1 cellular context compared by ENCODE assay signal in genomic region chr18:24271381-24272331, GRCh38.
TF ChIP-seq lines count a peak whose summit lies in the region.

No MANE protein-coding gene starts in this region.

TF ChIP-seq in HCT116, 20 proteins besides CTCF, POLR2A, EP300 and RAD21 (continued from another document):
- TF ChIP-seq FOSL1 (IDR thresholded peaks at IDR 0.05; ENCODE audit: low read depth) (0 out of 2 replicates have a peak, but pooled peaks have one; percentile 5), SIN3A (IDR thresholded peaks at IDR 0.05; ENCODE audit: low read depth) (no peak), ELF1 (IDR thresholded peaks at IDR 0.05; ENCODE audit: borderline replicate concordance, low read depth) (no peak), CEBPB (IDR thresholded peaks at IDR 0.05; ENCODE audit: low read depth) (no peak), REST (IDR thresholded peaks at IDR 0.05; ENCODE audit: low read depth) (no peak), EZH2phosphoT487 (IDR thresholded peaks at IDR 0.05; ENCODE audit: borderline replicate concordance) (no peak)
